13 cellular contexts compared by ENCODE assay signal in genomic region chr11:119795231-119795630, GRCh38.
DNase-seq lines count a peak whose midpoint lies in the region; FAIRE-seq and TF ChIP-seq lines count a peak whose summit lies in the region.
"Had no signal": no experiment of that assay in that cellular context is flagged by ENCODE, and none has a peak within 500 bp of the region (broad histone marks: within the 10 kb centered on the region; RNA-seq: fewer than 3 reads in every experiment).

No MANE protein-coding gene starts in this region.

- TF ChIP-seq CTCF in astrocyte (IDR thresholded peaks at IDR 0.05; ENCODE audit: insufficient read depth, low read depth, low read length): no peak

- no peak overlapping the region for H2AFZ ChIP-seq in astrocyte (ENCODE audit: low read depth, low read length)

- H3K79me2 ChIP-seq in astrocyte (ENCODE audit: insufficient read depth, low read length): no peaks in the 10 kb centered on the region

- H3K9me3 Mint-ChIP-seq in astrocyte (ENCODE audit: unreplicated experiment): no peaks in the 10 kb centered on the region
- H3K9me3 Mint-ChIP-seq in activated CD4-positive, alpha-beta T cell treated with anti-CD3 and anti-CD28 coated beads, Interleukin-2, amount 10 ng/mL, durations not matched to agents 24 days and 14 days: no peaks in the 10 kb centered on the region
- no peaks in the 10 kb centered on the region for H3K9me3 Mint-ChIP-seq in activated CD4-positive, alpha-beta T cell treated with anti-CD3 and anti-CD28 coated beads, Interleukin-2, amount 10 ng/mL, durations not matched to agents 7 days and 5 days
- H3K9me3 Mint-ChIP-seq: activated naive CD8-positive, alpha-beta T cell treated with anti-CD3 and anti-CD28 coated beads, Interleukin-2, amount 10 ng/mL, durations not matched to agents 7 days and 5 days; T-helper 1 cell treated with Interleukin-12 subunit alpha and Interleukin-12 subunit beta and Interleukin-4 antibody, amounts not matched to agents 30 μg/mL and 1 μg/mL, for 36 hours had no signal

- peak overlapping the region; percentile 48 for H3K9ac ChIP-seq in astrocyte (ENCODE audit: low read length)

- POLR2A ChIA-PET in activated CD4-positive, alpha-beta T cell treated with anti-CD3 and anti-CD28 coated beads, Interleukin-2, amount 10 ng/mL, durations not matched to agents 7 days and 5 days (lab: Charles Lee): no interaction called here

- H3K27me3 Mint-ChIP-seq in astrocyte (ENCODE audit: low read depth, unreplicated experiment): peaks cover 12% of the 10 kb centered on the region
- H3K27me3 Mint-ChIP-seq in activated CD4-positive, alpha-beta T cell treated with anti-CD3 and anti-CD28 coated beads, Interleukin-2, amount 10 ng/mL, durations not matched to agents 24 days and 14 days: peaks cover 8% of the 10 kb centered on the region
- peaks cover 4% of the 10 kb centered on the region for H3K27me3 Mint-ChIP-seq in activated CD4-positive, alpha-beta T cell treated with anti-CD3 and anti-CD28 coated beads, Interleukin-2, amount 10 ng/mL, durations not matched to agents 7 days and 5 days

- peak overlapping the region; percentile 83 for H3K27ac Mint-ChIP-seq in astrocyte (ENCODE audit: unreplicated experiment)
- no peak overlapping the region for H3K27ac Mint-ChIP-seq in activated CD4-positive, alpha-beta T cell treated with anti-CD3 and anti-CD28 coated beads, Interleukin-2, amount 10 ng/mL, durations not matched to agents 24 days and 14 days
- H3K27ac Mint-ChIP-seq in activated CD4-positive, alpha-beta T cell treated with anti-CD3 and anti-CD28 coated beads, Interleukin-2, amount 10 ng/mL, durations not matched to agents 7 days and 5 days: no peak overlapping the region
- H3K27ac Mint-ChIP-seq: activated naive CD8-positive, alpha-beta T cell treated with anti-CD3 and anti-CD28 coated beads, Interleukin-2, amount 10 ng/mL, durations not matched to agents 7 days and 5 days; T-helper 1 cell treated with Interleukin-12 subunit alpha and Interleukin-12 subunit beta and Interleukin-4 antibody, amounts not matched to agents 30 μg/mL and 1 μg/mL, for 36 hours had no signal

- peak overlapping the region; percentile 26 for H3K4me3 ChIP-seq in astrocyte (ENCODE audit: insufficient read depth, low read depth, low read length)
- peak overlapping the region; percentile 15; the same call in 1 of the 2 replicates for H3K4me3 ChIP-seq in iPS-18c (ENCODE audit: insufficient read depth, low read depth, low read length)

- FAIRE-seq in astrocyte (lab: Jason Lieb, UNC) (peak; percentile 92), urothelium cell line (lab: Jason Lieb, UNC) (no peak)
- FAIRE-seq: endometrium, small intestine had no signal

- peak overlapping the region; percentile 77 for H3K4me2 ChIP-seq in astrocyte (ENCODE audit: low read length)

- H3K4me3 Mint-ChIP-seq in astrocyte (ENCODE audit: unreplicated experiment): peak overlapping the region; percentile 37
- H3K4me3 Mint-ChIP-seq in activated CD4-positive, alpha-beta T cell treated with anti-CD3 and anti-CD28 coated beads, Interleukin-2, amount 10 ng/mL, durations not matched to agents 24 days and 14 days: no peak overlapping the region
- no peak overlapping the region for H3K4me3 Mint-ChIP-seq in activated CD4-positive, alpha-beta T cell treated with anti-CD3 and anti-CD28 coated beads, Interleukin-2, amount 10 ng/mL, durations not matched to agents 7 days and 5 days
- H3K4me3 Mint-ChIP-seq: activated naive CD8-positive, alpha-beta T cell treated with anti-CD3 and anti-CD28 coated beads, Interleukin-2, amount 10 ng/mL, durations not matched to agents 7 days and 5 days; T-helper 1 cell treated with Interleukin-12 subunit alpha and Interleukin-12 subunit beta and Interleukin-4 antibody, amounts not matched to agents 30 μg/mL and 1 μg/mL, for 36 hours had no signal

- DNase-seq in HCEC 1CT (peak; percentile 45), astrocyte (ENCODE audit: low read depth) (peak; percentile 97), urothelium cell line (ENCODE audit: low spot score) (peak; percentile 77)
- no peak for DNase-seq in activated CD4-positive, alpha-beta T cell treated with anti-CD3 and anti-CD28 coated beads, Interleukin-2, amount 10 ng/mL, durations not matched to agents 24 days and 14 days
- no peak for DNase-seq in activated CD4-positive, alpha-beta T cell treated with anti-CD3 and anti-CD28 coated beads, Interleukin-2, amount 10 ng/mL, durations not matched to agents 7 days and 5 days
- DNase-seq in effector CD4-positive, alpha-beta T cell: no peak
- DNase-seq: activated naive CD8-positive, alpha-beta T cell treated with anti-CD3 and anti-CD28 coated beads, Interleukin-2, amount 10 ng/mL, durations not matched to agents 7 days and 5 days; NCI-H187; small intestine; stimulated activated CD8-positive, alpha-beta memory T cell treated with anti-CD3 and anti-CD28 coated beads, Interleukin-4, amount 100 ng/mL, for 48 hours had no signal

- intact Hi-C loops in activated CD4-positive, alpha-beta T cell treated with anti-CD3 and anti-CD28 coated beads, Interleukin-2, amount 10 ng/mL, durations not matched to agents 24 days and 14 days (cut with micrococcal nuclease): no loop called here

- no peaks in the 10 kb centered on the region for H3K9me3 ChIP-seq in astrocyte (ENCODE audit: insufficient read depth, low read depth, low read length)
- H3K9me3 ChIP-seq in iPS-18c (ENCODE audit: control insufficient read depth, insufficient read depth, low read length): no peaks in the 10 kb centered on the region

- H3K4me1 ChIP-seq in astrocyte (ENCODE audit: insufficient read depth, low read length): peaks cover 53% of the 10 kb centered on the region

- no peaks in the 10 kb centered on the region for H3K27me3 ChIP-seq in astrocyte (ENCODE audit: insufficient read depth, low read length)

- H3K27ac ChIP-seq in astrocyte (ENCODE audit: low read depth, low read length): peak overlapping the region; percentile 80

- CTCF ChIA-PET in activated CD4-positive, alpha-beta T cell treated with anti-CD3 and anti-CD28 coated beads, Interleukin-2, amount 10 ng/mL, durations not matched to agents 7 days and 5 days (lab: Charles Lee): no interaction called here

- H4K20me1 ChIP-seq in astrocyte (ENCODE audit: insufficient read depth, low read length): peaks cover 3% of the 10 kb centered on the region

- peaks cover 54% of the 10 kb centered on the region for H3K4me1 Mint-ChIP-seq in astrocyte (ENCODE audit: low read depth, unreplicated experiment)
- no peaks in the 10 kb centered on the region for H3K4me1 Mint-ChIP-seq in activated CD4-positive, alpha-beta T cell treated with anti-CD3 and anti-CD28 coated beads, Interleukin-2, amount 10 ng/mL, durations not matched to agents 24 days and 14 days
- no peaks in the 10 kb centered on the region for H3K4me1 Mint-ChIP-seq in activated CD4-positive, alpha-beta T cell treated with anti-CD3 and anti-CD28 coated beads, Interleukin-2, amount 10 ng/mL, durations not matched to agents 7 days and 5 days
- H3K4me1 Mint-ChIP-seq: activated naive CD8-positive, alpha-beta T cell treated with anti-CD3 and anti-CD28 coated beads, Interleukin-2, amount 10 ng/mL, durations not matched to agents 7 days and 5 days had no signal

- no peaks in the 10 kb centered on the region for H3K36me3 Mint-ChIP-seq in astrocyte (ENCODE audit: low read depth, unreplicated experiment)
- H3K36me3 Mint-ChIP-seq in activated CD4-positive, alpha-beta T cell treated with anti-CD3 and anti-CD28 coated beads, Interleukin-2, amount 10 ng/mL, durations not matched to agents 24 days and 14 days (ENCODE audit: low read depth): no peaks in the 10 kb centered on the region
- H3K36me3 Mint-ChIP-seq in activated CD4-positive, alpha-beta T cell treated with anti-CD3 and anti-CD28 coated beads, Interleukin-2, amount 10 ng/mL, durations not matched to agents 7 days and 5 days (ENCODE audit: low read depth): no peaks in the 10 kb centered on the region
- H3K36me3 Mint-ChIP-seq: activated naive CD8-positive, alpha-beta T cell treated with anti-CD3 and anti-CD28 coated beads, Interleukin-2, amount 10 ng/mL, durations not matched to agents 7 days and 5 days had no signal

- H3K36me3 ChIP-seq in astrocyte (ENCODE audit: insufficient read depth, low read length): no peaks in the 10 kb centered on the region

Comparison
In these comparisons a context has a peak if more than half of its experiments do, and no peak if none do; other contexts are left out.
1. DNase-seq: peak in HCEC 1CT (single experiment), astrocyte (single experiment) and urothelium cell line (single experiment); none in activated CD4-positive, alpha-beta T cell treated with anti-CD3 and anti-CD28 coated beads, Interleukin-2, amount 10 ng/mL, durations not matched to agents 24 days and 14 days (single experiment), activated CD4-positive, alpha-beta T cell treated with anti-CD3 and anti-CD28 coated beads, Interleukin-2, amount 10 ng/mL, durations not matched to agents 7 days and 5 days (single experiment) and effector CD4-positive, alpha-beta T cell (single experiment).